ENCODE assay signal across 15 cellular contexts in genomic region chr15:58165661-58166060, GRCh38. TPM values are rescaled to one million over a fixed set of nuclear protein-coding genes. Genes with fewer than 3 reads are reported as not detected.
A peak's percentile ranks its signal among the peaks of the same experiment; 100 is the strongest.
DNase-seq lines count a peak whose midpoint lies in the region; ATAC-seq, FAIRE-seq and TF ChIP-seq lines count a peak whose summit lies in the region.
"Had no signal": no experiment of that assay in that cellular context is flagged by ENCODE, and none has a peak within 500 bp of the region (broad histone marks: within the 10 kb centered on the region; RNA-seq: fewer than 3 reads in every experiment).

No MANE protein-coding gene starts in this region.

- dilution Hi-C loops in endothelial cell of umbilical vein (cut with MboI; ENCODE audit: extremely low pct_ligation_motif_present, low sequenced_read_pairs): no loop called here

- no peak overlapping the region for H3K27ac ChIP-seq in endothelial cell of umbilical vein (ENCODE audit: insufficient read depth, low read depth, low read length)
- H3K27ac ChIP-seq in lung (ENCODE audit: low read depth in 1 of 2, low read length in 1 of 2): no peak overlapping the region
- H3K27ac ChIP-seq: SJSA1, suprapubic skin had no signal

- no peak overlapping the region for H3K9ac ChIP-seq in endothelial cell of umbilical vein (replicated peaks; ENCODE audit: extremely low read depth, insufficient read depth, low read length)

- BruUV-seq in endothelial cell of umbilical vein (replicated peaks; lab: Mats Ljungman, UMichigan): no TSS peak

- H3K4me1 ChIP-seq in endothelial cell of umbilical vein (ENCODE audit: control insufficient read depth, extremely low read depth, insufficient read depth, low read length): peaks cover 18% of the 10 kb centered on the region
- H3K4me1 ChIP-seq in lung (ENCODE audit: control insufficient read depth in 2 of 2, insufficient read depth in 2 of 2, low read length in 2 of 2): no peaks in the 10 kb centered on the region
- H3K4me1 ChIP-seq: SJSA1, suprapubic skin had no signal

- no peak overlapping the region for H2AFZ ChIP-seq in endothelial cell of umbilical vein (ENCODE audit: low read depth, low read length)

- DNase-seq in EH (ENCODE audit: low read depth) (peak; percentile 23), NCI-H1694 treated with DMSO at 0.1 percent for 48 hours (lab: John Stamatoyannopoulos, UW) (peak; percentile 14), endothelial cell of umbilical vein (ENCODE audit: low read depth, low spot score) (peak; percentile 40), lung (ENCODE audit: low spot score) (peak; percentile 32), T-helper 1 cell (no peak), NAMALWA (ENCODE audit: low spot score) (no peak), HuH-7 (ENCODE audit: low spot score) (no peak)
- no peak for DNase-seq in activated naive CD8-positive, alpha-beta T cell treated with anti-CD3 and anti-CD28 coated beads, Interleukin-2, amount 50 U/mL, for 24 hours
- DNase-seq: activated CD8-positive, alpha-beta memory T cell treated with anti-CD3 and anti-CD28 coated beads, Interleukin-2, amount 50 U/mL, for 4 hours; effector CD4-positive, alpha-beta T cell; NCI-H82; retina had no signal

- H3K27me3 Mint-ChIP-seq in activated naive CD8-positive, alpha-beta T cell treated with anti-CD3 and anti-CD28 coated beads, Interleukin-2, amount 50 U/mL, for 24 hours: peaks cover 32% of the 10 kb centered on the region

- POLR2A ChIA-PET in endothelial cell of umbilical vein (lab: Charles Lee): no interaction called here

- H3K27me3 ChIP-seq in endothelial cell of umbilical vein (ENCODE audit: control insufficient read depth in 2 of 2, insufficient read depth in 2 of 2, low read length in 2 of 2): no peaks in the 10 kb centered on the region
- H3K27me3 ChIP-seq in lung (ENCODE audit: control insufficient read depth, insufficient read depth): no peaks in the 10 kb centered on the region

- no peaks in the 10 kb centered on the region for H3K36me3 ChIP-seq in endothelial cell of umbilical vein (ENCODE audit: control insufficient read depth in 2 of 2, extremely low read depth in 1 of 2, insufficient read depth in 2 of 2, low read length in 2 of 2)
- H3K36me3 ChIP-seq in lung (ENCODE audit: control insufficient read depth in 2 of 2, insufficient read depth in 2 of 2, low read length in 2 of 2): no peaks in the 10 kb centered on the region
- H3K36me3 ChIP-seq: SJSA1, suprapubic skin had no signal

- H3K36me3 Mint-ChIP-seq in activated naive CD8-positive, alpha-beta T cell treated with anti-CD3 and anti-CD28 coated beads, Interleukin-2, amount 50 U/mL, for 24 hours (ENCODE audit: low read depth): no peaks in the 10 kb centered on the region

- H3K9me3 ChIP-seq in endothelial cell of umbilical vein (replicated peaks; ENCODE audit: control insufficient read depth, insufficient read depth, low read length): no peaks in the 10 kb centered on the region
- H3K9me3 ChIP-seq in lung (ENCODE audit: control insufficient read depth in 2 of 2, insufficient read depth in 1 of 2, low read length in 1 of 2): no peaks in the 10 kb centered on the region
- H3K9me3 ChIP-seq: SJSA1, suprapubic skin had no signal

- no peaks in the 10 kb centered on the region for H3K9me3 Mint-ChIP-seq in activated naive CD8-positive, alpha-beta T cell treated with anti-CD3 and anti-CD28 coated beads, Interleukin-2, amount 50 U/mL, for 24 hours
- H3K9me3 Mint-ChIP-seq: CD14-positive monocyte had no signal

- no peak overlapping the region for H3K4me3 ChIP-seq in endothelial cell of umbilical vein (replicated peaks in 1 of 3; ENCODE audit: insufficient read depth in 1 of 3, low read depth in 1 of 3, low read length in 3 of 3)
- H3K4me3 ChIP-seq in lung: no peak overlapping the region
- H3K4me3 ChIP-seq: SJSA1, suprapubic skin had no signal

- H3K79me2 ChIP-seq in endothelial cell of umbilical vein (ENCODE audit: control insufficient read depth, insufficient read depth, low read length): no peaks in the 10 kb centered on the region

- no peaks in the 10 kb centered on the region for H3K4me1 Mint-ChIP-seq in activated naive CD8-positive, alpha-beta T cell treated with anti-CD3 and anti-CD28 coated beads, Interleukin-2, amount 50 U/mL, for 24 hours

- no peak overlapping the region for H3K4me2 ChIP-seq in endothelial cell of umbilical vein (ENCODE audit: insufficient read depth, low read length)

- H3K27ac Mint-ChIP-seq in activated naive CD8-positive, alpha-beta T cell treated with anti-CD3 and anti-CD28 coated beads, Interleukin-2, amount 50 U/mL, for 24 hours: no peak overlapping the region

- TF ChIP-seq POLR2A in endothelial cell of umbilical vein (IDR thresholded peaks at IDR 0.05; ENCODE audit: low read depth, low read length): no peak

- intact Hi-C loops in endothelial cell of umbilical vein (cut with micrococcal nuclease): no loop called here

- no peak for ATAC-seq in lung (ENCODE audit: insufficient read depth, low FRiP score)
- ATAC-seq in activated naive CD8-positive, alpha-beta T cell treated with anti-CD3 and anti-CD28 coated beads, Interleukin-2, amount 50 U/mL, for 24 hours: no peak

- TF ChIP-seq CTCF in endothelial cell of umbilical vein (IDR thresholded peaks at IDR 0.05; ENCODE audit: extremely low read depth in 1 of 2, insufficient read depth in 1 of 2, low read depth in 1 of 2, low read length in 2 of 2) (no peak), lung (IDR thresholded peaks at IDR 0.05; ENCODE audit: control extremely low read depth, extremely low read depth) (no peak)

- H3K9me1 ChIP-seq in endothelial cell of umbilical vein (replicated peaks; ENCODE audit: control insufficient read depth, extremely low read depth, insufficient read depth, low read length): no peaks in the 10 kb centered on the region

- no peak overlapping the region for H3K4me3 Mint-ChIP-seq in activated naive CD8-positive, alpha-beta T cell treated with anti-CD3 and anti-CD28 coated beads, Interleukin-2, amount 50 U/mL, for 24 hours
- H3K4me3 Mint-ChIP-seq: CD14-positive monocyte had no signal

- CTCF ChIA-PET in endothelial cell of umbilical vein (lab: Charles Lee): no interaction called here

- FAIRE-seq in endothelial cell of umbilical vein (lab: Jason Lieb, UNC): no peak

- no peaks in the 10 kb centered on the region for H4K20me1 ChIP-seq in endothelial cell of umbilical vein (replicated peaks; ENCODE audit: control insufficient read depth, extremely low read depth, insufficient read depth, low read length)

TF ChIP-seq in endothelial cell of umbilical vein, 7 proteins besides CTCF, POLR2A, EP300 and RAD21:
- no peak for TF ChIP-seq MAX (IDR thresholded peaks at IDR 0.05; ENCODE audit: insufficient read depth, insufficient read length)
- no peak for TF ChIP-seq GATA2 (IDR thresholded peaks at IDR 0.05; ENCODE audit: insufficient read depth, insufficient read length, low read depth, low read length)
- TF ChIP-seq EZH2 (IDR thresholded peaks at IDR 0.05; ENCODE audit: borderline replicate concordance, low read depth, low read length, severe bottlenecking): no peak
- no peak for TF ChIP-seq MYC (IDR thresholded peaks at IDR 0.05; ENCODE audit: low read depth, low read length)
- TF ChIP-seq JUN (IDR thresholded peaks at IDR 0.05; ENCODE audit: borderline replicate concordance, insufficient read depth, insufficient read length, low read depth): no peak
- no peak for TF ChIP-seq POLR2AphosphoS5 (IDR thresholded peaks at IDR 0.05; ENCODE audit: insufficient read depth, low read depth, low read length)
- no peak for TF ChIP-seq FOS (IDR thresholded peaks at IDR 0.05; ENCODE audit: borderline replicate concordance, insufficient read depth, low read length)

RNA-seq across cellular contexts. Expression of gene AQP9, which starts 27.5 kb away (rescaled TPM):
- total RNA-seq in endothelial cell of umbilical vein (not detected in 2 replicates), lung (10 to 100 TPM; 12.5 to 31.3 TPM)
- polyA plus RNA-seq in endothelial cell of umbilical vein (not detected in 2 replicates), lung (100 to 1,000 TPM in 1 of 2 donors, 1 to 10 TPM in 1; 6.1 to 329 TPM)
- not detected in 2 replicates for polyA plus RNA-seq in endothelial cell of umbilical vein (2011; cell fraction: cytosol; rRNA removed)
- polyA plus RNA-seq in endothelial cell of umbilical vein (2011; cell fraction: nucleus; rRNA removed): not detected in 2 replicates
- polyA plus RNA-seq in endothelial cell of umbilical vein (2012): not detected in 2 replicates
- polyA minus RNA-seq in endothelial cell of umbilical vein: not detected in 2 replicates
- polyA minus RNA-seq in endothelial cell of umbilical vein (2011; cell fraction: cytosol; rRNA and poly(A)+ RNA removed): not detected
- polyA minus RNA-seq in endothelial cell of umbilical vein (2011; cell fraction: nucleus; rRNA and poly(A)+ RNA removed): not detected in 2 replicates
- total RNA-seq: SJSA1 had no signal

Comparison
In these comparisons a context has a peak if more than half of its experiments do, and no peak if none do; other contexts are left out.
1. DNase-seq: peak in EH (single experiment), NCI-H1694 treated with DMSO at 0.1 percent for 48 hours (single experiment), endothelial cell of umbilical vein (single experiment) and lung (single experiment); none in T-helper 1 cell (0 of 5), activated naive CD8-positive, alpha-beta T cell treated with anti-CD3 and anti-CD28 coated beads, Interleukin-2, amount 50 U/mL, for 24 hours (single experiment), NAMALWA (single experiment) and HuH-7 (single experiment).
2. RNA of gene AQP9, which starts 27.5 kb away (total RNA-seq): 12.5 to 31.3 TPM in lung; not detected in endothelial cell of umbilical vein; every median in the first group is over 10 times any median in the second.